In the genomic region with DNA sequence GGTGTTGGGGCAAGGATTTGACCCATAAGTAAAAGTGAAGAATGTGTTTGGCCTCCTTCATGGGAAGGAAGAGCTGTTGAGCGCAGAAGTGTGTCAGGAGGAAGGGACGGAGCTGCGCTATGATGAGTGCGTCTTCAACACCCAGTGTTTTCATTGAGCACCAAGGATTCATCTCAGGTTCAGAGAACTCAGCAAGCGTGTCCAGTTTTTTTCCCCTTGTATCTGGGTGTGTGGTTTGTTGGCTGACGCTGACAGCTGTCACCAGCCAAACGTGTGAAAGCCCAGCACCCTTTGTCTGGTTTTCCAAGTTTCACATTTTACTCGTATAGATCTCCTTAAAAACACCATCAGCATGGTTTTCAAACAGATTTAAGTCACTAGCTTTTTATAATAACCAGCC, we compare ENCODE assay signal across 22 cellular contexts. TPM values are rescaled to one million over a fixed set of nuclear protein-coding genes. Genes with fewer than 3 reads are reported as not detected.
A peak's percentile ranks its signal among the peaks of the same experiment; 100 is the strongest.
DNase-seq lines count a peak whose midpoint lies in the region; ATAC-seq, FAIRE-seq and TF ChIP-seq lines count a peak whose summit lies in the region.
"Had no signal": no experiment of that assay in that cellular context is flagged by ENCODE, and none has a peak within 500 bp of the region (broad histone marks: within the 10 kb centered on the region; RNA-seq: fewer than 3 reads in every experiment).

No MANE protein-coding gene starts in this region.

- no peak overlapping the region for H3K23ac ChIP-seq in neuronal stem cell (ENCODE audit: low read depth, low read length, poor library complexity)

- ATAC-seq in activated T-cell treated with anti-CD3 and anti-CD28 coated beads, Interleukin-2, amount 50 U/mL, for 4 hours = no peak
- ATAC-seq in heart right ventricle (peak in 6 of 8 donors; percentile 26 to 82 (median 77)), HG03439 (IDR thresholded peaks at IDR 0.05; ENCODE audit: unreplicated experiment) (no peak)
- ATAC-seq: A549, SK-N-SH treated with all-trans-retinoic acid at 6 μM for 48 hours had no signal

- H3K4me3 Mint-ChIP-seq in activated T-cell treated with anti-CD3 and anti-CD28 coated beads, Interleukin-2, amount 50 U/mL, for 4 hours = no peak overlapping the region

- no peaks in the 10 kb centered on the region for H3K27me3 Mint-ChIP-seq in activated T-cell treated with anti-CD3 and anti-CD28 coated beads, Interleukin-2, amount 50 U/mL, for 4 hours (ENCODE audit: low read depth)

- no peak overlapping the region for H4K8ac ChIP-seq in neuronal stem cell (ENCODE audit: low read depth, low read length)

- no peak overlapping the region for H2AK5ac ChIP-seq in neuronal stem cell (ENCODE audit: low read depth, low read length)

- no peak overlapping the region for H2AFZ ChIP-seq in neuronal stem cell (ENCODE audit: low read length)

- H3K4me1 ChIP-seq in heart right ventricle = peaks cover 12 to 45% (median 30%) of the 10 kb centered on the region in 9 donors
- H3K4me1 ChIP-seq in neuronal stem cell (ENCODE audit: control insufficient read depth in 2 of 2, insufficient read depth in 1 of 2, low read depth in 1 of 2, low read length in 2 of 2) = no peaks in the 10 kb centered on the region
- H3K4me1 ChIP-seq: BE2C had no signal

- peaks cover 55% of the 10 kb centered on the region for H3K4me1 Mint-ChIP-seq in activated T-cell treated with anti-CD3 and anti-CD28 coated beads, Interleukin-2, amount 50 U/mL, for 4 hours (ENCODE audit: low read depth)

- H3K14ac ChIP-seq in neuronal stem cell (ENCODE audit: low read length) = no peak overlapping the region

- no peak for TF ChIP-seq POLR2A in GM12891 (IDR thresholded peaks at IDR 0.05; ENCODE audit: low read depth, low read length)

- no peak overlapping the region for H2BK5ac ChIP-seq in neuronal stem cell (ENCODE audit: low read length)

- H3K36me3 Mint-ChIP-seq in activated T-cell treated with anti-CD3 and anti-CD28 coated beads, Interleukin-2, amount 50 U/mL, for 4 hours (ENCODE audit: insufficient read depth) = peaks cover 18% of the 10 kb centered on the region

- H3K9me3 ChIP-seq in heart right ventricle = no peaks in the 10 kb centered on the region
- no peaks in the 10 kb centered on the region for H3K9me3 ChIP-seq in neuronal stem cell (replicated peaks in 1 of 2; ENCODE audit: control insufficient read depth in 2 of 2, insufficient read depth in 1 of 2, low read depth in 1 of 2, low read length in 2 of 2)
- H3K9me3 ChIP-seq: A549, BE2C, upper lobe of left lung had no signal

- TF ChIP-seq CTCF in heart right ventricle (IDR thresholded peaks at IDR 0.05) = no peak

- H3K36me3 ChIP-seq in heart right ventricle (peaks cover 0 to 36% (median 8%) of the 10 kb centered on the region in 9 donors), neuronal stem cell (replicated peaks in 1 of 2; ENCODE audit: control insufficient read depth in 2 of 2, insufficient read depth in 2 of 2, low read length in 2 of 2) (peaks cover 7 to 64% of the 10 kb centered on the region in 2 donors)

- no peak overlapping the region for H3K18ac ChIP-seq in neuronal stem cell (ENCODE audit: low read length)

- H3K9me3 Mint-ChIP-seq in activated T-cell treated with anti-CD3 and anti-CD28 coated beads, Interleukin-2, amount 50 U/mL, for 4 hours = no peaks in the 10 kb centered on the region

- H2BK12ac ChIP-seq in neuronal stem cell (ENCODE audit: low read length) = no peak overlapping the region

- H3K4me3 ChIP-seq in heart right ventricle (no peak overlapping the region), neuronal stem cell (ENCODE audit: low read length in 2 of 2) (no peak overlapping the region)
- H3K4me3 ChIP-seq: A549, upper lobe of left lung had no signal

- H3K79me1 ChIP-seq in neuronal stem cell (ENCODE audit: low read depth, low read length) = peaks cover 9% of the 10 kb centered on the region

- H3K27ac ChIP-seq in heart right ventricle = no peak overlapping the region
- no peak overlapping the region for H3K27ac ChIP-seq in neuronal stem cell (replicated peaks; ENCODE audit: low read length)
- H3K27ac ChIP-seq: A549, upper lobe of left lung had no signal

- H2BK120ac ChIP-seq in neuronal stem cell (ENCODE audit: low read depth, low read length) = no peak overlapping the region

- no peak overlapping the region for H4K91ac ChIP-seq in neuronal stem cell (ENCODE audit: low read depth, low read length, poor library complexity)

- H3K27me3 ChIP-seq in heart right ventricle (no peaks in the 10 kb centered on the region), neuronal stem cell (ENCODE audit: control insufficient read depth in 3 of 3, insufficient read depth in 3 of 3, low read depth in 1 of 3, low read length in 3 of 3) (no peaks in the 10 kb centered on the region)
- H3K27me3 ChIP-seq: BE2C, upper lobe of left lung had no signal

- H3K4me2 ChIP-seq in neuronal stem cell (ENCODE audit: insufficient read depth, low read length, poor library complexity, severe bottlenecking) = no peak overlapping the region
- H3K4me2 ChIP-seq: A549 had no signal

- peak; percentile 6 for DNase-seq in activated T-cell treated with anti-CD3 and anti-CD28 coated beads, Interleukin-2, amount 50 U/mL, for 1 hour
- DNase-seq in activated T-cell treated with anti-CD3 and anti-CD28 coated beads, Interleukin-2, amount 50 U/mL, for 4 hours = no peak
- DNase-seq in GM12891 (ENCODE audit: insufficient read length, low spot score) = no peak
- DNase-seq in heart right ventricle = no peak
- no peak for DNase-seq in neuronal stem cell (ENCODE audit: low spot score)
- DNase-seq in SKM-1 treated with dmso at 0.1 percent for 144 hours (lab: John Stamatoyannopoulos, UW; ENCODE audit: unreplicated experiment) = no peak
- DNase-seq in stimulated activated CD4-positive, alpha-beta T cell treated with anti-CD3 and anti-CD28 coated beads, Interleukin-4, amount 100 ng/mL, for 1 hour = no peak
- DNase-seq: activated CD8-positive, alpha-beta memory T cell treated with anti-CD3 and anti-CD28 coated beads for 24 hours; BE2C; caudate nucleus; dermis blood vessel endothelial cell; MV-4-11; NCI-H187; retina; T1000; upper lobe of left lung had no signal

- no peak for FAIRE-seq in GM12891 (lab: Jason Lieb, UNC)
- FAIRE-seq: D721Med, endothelial cell of umbilical vein, H1 had no signal

- 56 to 59% methylated on average over 8 of the region's 8 CpGs for WGBS in heart right ventricle, 2 donors
- no CpG with 5 or more reads among the region's 8 CpGs for WGBS in neuronal stem cell (ENCODE audit: extremely low coverage in 2 of 2, insufficient read length in 2 of 2, insufficient replicate concordance in 1 of 2), 2 donors

- no peak overlapping the region for H2BK15ac ChIP-seq in neuronal stem cell (ENCODE audit: low read length)

- H3K9ac ChIP-seq in neuronal stem cell (ENCODE audit: low read depth, low read length, poor library complexity) = peak overlapping the region; percentile 21

- no peak overlapping the region for H3K4ac ChIP-seq in neuronal stem cell (ENCODE audit: low read length)

- intact Hi-C loops in heart right ventricle (cut with DNase I) = no loop called here

TF ChIP-seq in GM12891, 5 proteins besides CTCF, POLR2A, EP300 and RAD21:
- TF ChIP-seq POU2F2 (IDR thresholded peaks at IDR 0.05; ENCODE audit: low read depth, low read length) = no peak
- peak; percentile 41 for TF ChIP-seq PAX5 (IDR thresholded peaks at IDR 0.05; ENCODE audit: insufficient read depth, low read length, severe bottlenecking)

RNA-seq across cellular contexts. Expression of gene EP400, which starts 12.3 kb away (rescaled TPM):
- 10 to 100 TPM; 53.3 to 57.2 (median 56.9) TPM for total RNA-seq in activated T-cell treated with anti-CD3 and anti-CD28 coated beads, Interleukin-2, amount 50 U/mL, for 4 hours
- polyA plus RNA-seq in GM12891 (2012; ENCODE audit: low read depth, missing spikeins) = 12.5 TPM
- 10 to 100 TPM; 14.1 to 20.5 (median 19.3) TPM for total RNA-seq in heart right ventricle
- 10 to 100 TPM in 1 of 2 donors, 1 to 10 TPM in 1; 6.6 to 18.9 TPM for polyA plus RNA-seq in heart right ventricle
- polyA plus RNA-seq in neuronal stem cell (2013, experiment 1 of 2) = 20.4 TPM
- polyA plus RNA-seq in neuronal stem cell (2013, experiment 2 of 2) = 21.2 TPM

RNA-seq across cellular contexts. Expression of gene PUS1, which starts 33.0 kb away (rescaled TPM):
- 100 to 1,000 TPM; 132 to 157 (median 155) TPM for total RNA-seq in activated T-cell treated with anti-CD3 and anti-CD28 coated beads, Interleukin-2, amount 50 U/mL, for 4 hours
- 19.9 TPM for polyA plus RNA-seq in GM12891 (2012; ENCODE audit: low read depth, missing spikeins)
- 10 to 100 TPM in 1 of 10 donors, 1 to 10 TPM in 9; 5.1 to 14.8 (median 7.5) TPM for total RNA-seq in heart right ventricle
- 10 to 100 TPM; 13.7 to 17.4 TPM for polyA plus RNA-seq in heart right ventricle
- 10.3 TPM for polyA plus RNA-seq in neuronal stem cell (2013, experiment 1 of 2)
- polyA plus RNA-seq in neuronal stem cell (2013, experiment 2 of 2) = 8.8 TPM

Comparison
In these comparisons a context has a peak if more than half of its experiments do, and no peak if none do; other contexts are left out.
1. ATAC-seq: peak in heart right ventricle (6 of 8); none in activated T-cell treated with anti-CD3 and anti-CD28 coated beads, Interleukin-2, amount 50 U/mL, for 4 hours (0 of 2) and HG03439 (single experiment).
2. RNA of gene PUS1, which starts 33.0 kb away (total RNA-seq): 132 to 157 TPM in activated T-cell treated with anti-CD3 and anti-CD28 coated beads, Interleukin-2, amount 50 U/mL, for 4 hours; 5.1 to 14.8 TPM in heart right ventricle; every median in the first group is over 4 times any median in the second.